8 cellular contexts compared by ENCODE assay signal in the genomic region with DNA sequence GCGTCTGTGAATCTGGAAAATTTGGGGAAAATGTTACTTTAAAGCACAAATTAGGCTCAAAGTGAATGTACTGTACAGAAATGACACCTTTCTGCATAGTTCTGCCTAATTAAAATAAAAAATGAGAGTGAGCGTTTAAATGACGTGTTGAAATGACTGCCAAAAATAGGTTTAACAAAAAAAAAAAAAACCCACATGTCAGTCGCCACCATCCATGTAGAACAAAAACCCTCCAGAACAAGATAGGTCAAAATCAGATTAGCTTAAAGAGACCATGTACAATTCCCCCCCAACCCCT. TPM values are rescaled to one million over a fixed set of nuclear protein-coding genes. Genes with fewer than 3 reads are reported as not detected.
DNase-seq lines count a peak whose midpoint lies in the region; ATAC-seq and TF ChIP-seq lines count a peak whose summit lies in the region.

No MANE protein-coding gene starts in this region.

- TF ChIP-seq CTCF in AG10803 (conservative IDR thresholded peaks at IDR 0.05; ENCODE audit: low read length) = no peak

- H3K4me1 Mint-ChIP-seq in naive thymus-derived CD8-positive, alpha-beta T cell = peaks cover 35 to 59% (median 55%) of the 10 kb centered on the region in 4 donors

- H3K27me3 Mint-ChIP-seq in naive thymus-derived CD8-positive, alpha-beta T cell = no peaks in the 10 kb centered on the region

- H3K4me3 Mint-ChIP-seq in naive thymus-derived CD8-positive, alpha-beta T cell = peak overlapping the region; percentile 92 to 100 (median 97)

- peak overlapping the region; percentile 87 to 98 (median 94) for H3K27ac Mint-ChIP-seq in naive thymus-derived CD8-positive, alpha-beta T cell

- peak; percentile 4 for ATAC-seq in HG03521 (IDR thresholded peaks at IDR 0.05; ENCODE audit: unreplicated experiment)
- ATAC-seq in naive thymus-derived CD8-positive, alpha-beta T cell = peak; percentile 28 to 31
- ATAC-seq in GM21528 (IDR thresholded peaks at IDR 0.05; ENCODE audit: low FRiP score, unreplicated experiment) = no peak

- H3K4me3 ChIP-seq in AG10803 (ENCODE audit: low read length) = peak overlapping the region; percentile 76

- POLR2A ChIA-PET in naive thymus-derived CD8-positive, alpha-beta T cell (lab: Charles Lee) = interaction anchor here (0.5 to 3.1 kb wide), 13 partner anchors 10 to 979 kb away, joined by 3 to 21 read pairs (median 4); a partner anchor contains a TSS

- DNase-seq in AG10803 (ENCODE audit: low read depth) = no peak
- peak; percentile 34 for DNase-seq in central memory CD4-positive, alpha-beta T cell
- DNase-seq in naive thymus-derived CD8-positive, alpha-beta T cell = peak in 3 of 10 donors; percentile 14 to 47 (median 43)
- DNase-seq in NCI-H774 (lab: John Stamatoyannopoulos, UW) = no peak
- DNase-seq in HuH-7.5 (ENCODE audit: low spot score) = no peak
- DNase-seq in occipital lobe (lab: John Stamatoyannopoulos, UW) = no peak

- no peaks in the 10 kb centered on the region for H3K9me3 Mint-ChIP-seq in naive thymus-derived CD8-positive, alpha-beta T cell

- H3K36me3 Mint-ChIP-seq in naive thymus-derived CD8-positive, alpha-beta T cell = peaks cover 0 to 9% (median 0%) of the 10 kb centered on the region in 3 donors

RNA-seq across cellular contexts. Expression of a gene that starts 0.7 kb away (rescaled TPM):
- total RNA-seq in naive thymus-derived CD8-positive, alpha-beta T cell = 100 to 1,000 TPM; 102 to 103 TPM
- 100 to 1,000 TPM in 2 of 3 donors, 10 to 100 TPM in 1; 98.6 to 128 (median 121) TPM for polyA plus RNA-seq in naive thymus-derived CD8-positive, alpha-beta T cell
- 104 TPM for total RNA-seq in occipital lobe
